ENCODE assay signal across 1 cellular context in the genomic region with DNA sequence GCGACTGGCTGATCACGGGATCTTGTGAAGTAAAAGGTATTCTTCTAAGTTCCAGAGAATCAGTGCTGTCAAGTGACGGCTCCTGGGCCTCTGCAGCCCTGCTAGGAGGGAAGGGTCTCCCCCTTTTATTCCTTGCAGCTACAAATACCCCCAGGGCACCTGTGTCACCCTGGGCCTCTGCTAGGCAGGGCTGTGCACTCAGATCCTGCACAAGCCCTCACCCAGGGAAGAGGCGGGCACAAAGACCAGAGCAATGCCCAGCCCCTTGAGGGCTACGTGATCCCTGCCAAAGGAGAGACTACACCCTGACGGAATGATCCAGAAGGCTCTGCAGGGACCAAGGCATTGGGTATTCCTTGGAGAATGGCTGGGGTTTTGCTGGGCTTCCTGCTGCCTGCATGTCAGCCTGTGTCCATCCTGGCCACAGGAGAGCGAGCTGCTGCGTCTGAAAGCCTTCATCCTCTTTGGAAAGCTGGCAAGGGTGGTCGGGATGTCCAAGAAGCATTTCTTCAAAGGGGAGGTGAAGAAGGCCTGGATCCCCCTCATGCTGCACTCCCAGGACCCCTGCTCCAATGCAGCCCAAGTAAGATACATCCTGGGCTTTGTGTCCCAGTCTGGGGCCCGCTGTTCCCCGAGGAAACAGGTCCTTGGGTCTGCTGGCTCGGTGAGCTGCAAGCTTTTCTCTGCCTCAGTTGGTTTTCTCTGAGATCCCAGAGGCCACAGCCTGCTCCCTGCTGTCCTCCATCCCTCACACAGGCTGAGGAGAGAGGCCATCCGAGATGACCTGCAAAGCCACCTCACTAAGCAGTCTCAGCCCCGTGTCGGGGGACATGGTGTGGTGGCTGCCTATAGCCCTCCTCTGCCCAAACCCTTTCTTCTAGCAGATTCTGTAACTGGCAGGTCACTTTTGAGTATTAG.
TF ChIP-seq lines count a peak whose summit lies in the region.

No MANE protein-coding gene starts in this region.

TF ChIP-seq in IMR-90, 13 proteins besides CTCF, POLR2A, EP300 and RAD21:
- TF ChIP-seq CHD1 (IDR thresholded peaks at IDR 0.05; ENCODE audit: low read depth, low read length) (no peak), NFE2L2 (IDR thresholded peaks at IDR 0.05; ENCODE audit: low read depth, low read length) (no peak), RCOR1 (IDR thresholded peaks at IDR 0.05; ENCODE audit: insufficient replicate concordance, low read length) (no peak), MAFK (IDR thresholded peaks at IDR 0.05; ENCODE audit: low read depth, low read length) (no peak), MXI1 (IDR thresholded peaks at IDR 0.05; ENCODE audit: borderline replicate concordance, low read depth, low read length) (no peak), FOS (IDR thresholded peaks at IDR 0.05; ENCODE audit: low read depth, low read length) (no peak), RFX5 (IDR thresholded peaks at IDR 0.05; ENCODE audit: low read depth, low read length) (no peak), CEBPB (IDR thresholded peaks at IDR 0.05; ENCODE audit: low read depth, low read length) (no peak), SMC3 (IDR thresholded peaks at IDR 0.05; ENCODE audit: low read depth, low read length) (no peak)
- TF ChIP-seq, protein P1, sequence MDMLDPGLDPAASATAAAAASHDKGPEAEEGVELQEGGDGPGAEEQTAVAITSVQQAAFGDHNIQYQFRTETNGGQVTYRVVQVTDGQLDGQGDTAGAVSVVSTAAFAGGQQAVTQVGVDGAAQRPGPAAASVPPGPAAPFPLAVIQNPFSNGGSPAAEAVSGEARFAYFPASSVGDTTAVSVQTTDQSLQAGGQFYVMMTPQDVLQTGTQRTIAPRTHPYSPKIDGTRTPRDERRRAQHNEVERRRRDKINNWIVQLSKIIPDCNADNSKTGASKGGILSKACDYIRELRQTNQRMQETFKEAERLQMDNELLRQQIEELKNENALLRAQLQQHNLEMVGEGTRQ (IDR thresholded peaks at IDR 0.05; ENCODE audit: low read depth, low read length): no peak
- TF ChIP-seq, protein P2, sequence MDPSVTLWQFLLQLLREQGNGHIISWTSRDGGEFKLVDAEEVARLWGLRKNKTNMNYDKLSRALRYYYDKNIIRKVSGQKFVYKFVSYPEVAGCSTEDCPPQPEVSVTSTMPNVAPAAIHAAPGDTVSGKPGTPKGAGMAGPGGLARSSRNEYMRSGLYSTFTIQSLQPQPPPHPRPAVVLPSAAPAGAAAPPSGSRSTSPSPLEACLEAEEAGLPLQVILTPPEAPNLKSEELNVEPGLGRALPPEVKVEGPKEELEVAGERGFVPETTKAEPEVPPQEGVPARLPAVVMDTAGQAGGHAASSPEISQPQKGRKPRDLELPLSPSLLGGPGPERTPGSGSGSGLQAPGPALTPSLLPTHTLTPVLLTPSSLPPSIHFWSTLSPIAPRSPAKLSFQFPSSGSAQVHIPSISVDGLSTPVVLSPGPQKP (IDR thresholded peaks at IDR 0.05; ENCODE audit: borderline replicate concordance, low read depth, low read length): no peak
